ENCODE assay signal across 8 cellular contexts in the genomic region with DNA sequence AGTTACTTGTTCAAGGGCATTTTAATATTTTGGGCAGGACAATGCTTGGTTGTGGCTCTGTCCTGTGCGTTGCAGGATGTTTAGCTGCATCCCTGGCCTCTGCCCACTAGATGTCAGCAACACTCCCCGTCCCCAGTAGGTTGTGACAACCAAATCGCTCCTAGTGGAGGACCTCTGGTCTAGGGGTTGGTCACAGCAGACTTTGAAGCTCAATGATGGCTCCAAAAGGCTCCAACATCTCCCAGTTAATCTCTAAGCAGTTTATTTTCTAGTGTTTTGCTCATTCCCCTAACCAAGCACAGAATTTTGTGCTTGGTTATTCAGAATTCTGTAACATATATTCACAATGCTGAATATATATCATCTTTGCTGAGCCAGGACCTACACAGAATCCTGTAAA.
A peak's percentile ranks its signal among the peaks of the same experiment; 100 is the strongest.
DNase-seq lines count a peak whose midpoint lies in the region; ATAC-seq and FAIRE-seq lines count a peak whose summit lies in the region.

No MANE protein-coding gene starts in this region.

- H3K27me3 ChIP-seq in H7 (ENCODE audit: control insufficient read depth, insufficient read depth, low read length) (no peaks in the 10 kb centered on the region), small intestine (ENCODE audit: control insufficient read depth in 2 of 2, insufficient read depth in 2 of 2, low read length in 2 of 2) (no peaks in the 10 kb centered on the region)

- no peaks in the 10 kb centered on the region for H3K4me1 ChIP-seq in small intestine (ENCODE audit: control insufficient read depth in 2 of 2, insufficient read depth in 1 of 2, low read depth in 1 of 2, low read length in 1 of 2)

- no peaks in the 10 kb centered on the region for H3K9me3 Mint-ChIP-seq in activated naive CD8-positive, alpha-beta T cell treated with anti-CD3 and anti-CD28 coated beads, Interleukin-2, amount 50 U/mL, for 24 hours

- H3K36me3 ChIP-seq in H7 (replicated peaks; ENCODE audit: control insufficient read depth, insufficient read depth, low read length) (no peaks in the 10 kb centered on the region), small intestine (ENCODE audit: control insufficient read depth in 2 of 2, insufficient read depth in 2 of 2, low read length in 2 of 2) (no peaks in the 10 kb centered on the region)

- intact Hi-C loops in left ventricle myocardium superior (cut with micrococcal nuclease): no loop called here

- no peak overlapping the region for H3K27ac Mint-ChIP-seq in activated naive CD8-positive, alpha-beta T cell treated with anti-CD3 and anti-CD28 coated beads, Interleukin-2, amount 50 U/mL, for 24 hours

- 3 to 4% (median 3%) methylated on average over 3 of the region's 3 CpGs for WGBS in small intestine, 3 donors

- no peak for FAIRE-seq in small intestine (lab: Jason Lieb, UNC)

- H3K4me1 Mint-ChIP-seq in activated naive CD8-positive, alpha-beta T cell treated with anti-CD3 and anti-CD28 coated beads, Interleukin-2, amount 50 U/mL, for 24 hours: no peaks in the 10 kb centered on the region

- no peak overlapping the region for H3K4me3 Mint-ChIP-seq in activated naive CD8-positive, alpha-beta T cell treated with anti-CD3 and anti-CD28 coated beads, Interleukin-2, amount 50 U/mL, for 24 hours

- peaks cover 3% of the 10 kb centered on the region for H3K27me3 Mint-ChIP-seq in activated naive CD8-positive, alpha-beta T cell treated with anti-CD3 and anti-CD28 coated beads, Interleukin-2, amount 50 U/mL, for 24 hours

- DNase-seq in DMS 273 (lab: John Stamatoyannopoulos, UW; ENCODE audit: unreplicated experiment) (peak; percentile 82), DMS 273 treated with DMSO at 0.1 percent for 48 hours (lab: John Stamatoyannopoulos, UW) (no peak), H7 (peak; percentile 82), LHCN-M2 (ENCODE audit: low read depth) (peak; percentile 64), SKM-1 (lab: John Stamatoyannopoulos, UW; ENCODE audit: unreplicated experiment) (peak; percentile 49), left ventricle myocardium superior (peak; percentile 40), small intestine (peak; percentile 64)
- peak; percentile 66 for DNase-seq in activated naive CD8-positive, alpha-beta T cell treated with anti-CD3 and anti-CD28 coated beads, Interleukin-2, amount 50 U/mL, for 24 hours

- no peak overlapping the region for H3K4me3 ChIP-seq in H7 (ENCODE audit: insufficient read depth, low read depth, low read length)
- H3K4me3 ChIP-seq in small intestine (ENCODE audit: low read depth in 1 of 2, low read length in 2 of 2): no peak overlapping the region

- H3K27ac ChIP-seq in small intestine (ENCODE audit: low read depth in 1 of 2, low read length in 1 of 2): no peak overlapping the region

- no peaks in the 10 kb centered on the region for H3K36me3 Mint-ChIP-seq in activated naive CD8-positive, alpha-beta T cell treated with anti-CD3 and anti-CD28 coated beads, Interleukin-2, amount 50 U/mL, for 24 hours (ENCODE audit: low read depth)

- peak; percentile 92 for ATAC-seq in activated naive CD8-positive, alpha-beta T cell treated with anti-CD3 and anti-CD28 coated beads, Interleukin-2, amount 50 U/mL, for 24 hours
- ATAC-seq in left ventricle myocardium superior: peak; percentile 88

- no peaks in the 10 kb centered on the region for H3K9me3 ChIP-seq in small intestine (ENCODE audit: control insufficient read depth, low read depth)
